Comparison of ENCODE assay signal across 1 cellular context in the genomic region with DNA sequence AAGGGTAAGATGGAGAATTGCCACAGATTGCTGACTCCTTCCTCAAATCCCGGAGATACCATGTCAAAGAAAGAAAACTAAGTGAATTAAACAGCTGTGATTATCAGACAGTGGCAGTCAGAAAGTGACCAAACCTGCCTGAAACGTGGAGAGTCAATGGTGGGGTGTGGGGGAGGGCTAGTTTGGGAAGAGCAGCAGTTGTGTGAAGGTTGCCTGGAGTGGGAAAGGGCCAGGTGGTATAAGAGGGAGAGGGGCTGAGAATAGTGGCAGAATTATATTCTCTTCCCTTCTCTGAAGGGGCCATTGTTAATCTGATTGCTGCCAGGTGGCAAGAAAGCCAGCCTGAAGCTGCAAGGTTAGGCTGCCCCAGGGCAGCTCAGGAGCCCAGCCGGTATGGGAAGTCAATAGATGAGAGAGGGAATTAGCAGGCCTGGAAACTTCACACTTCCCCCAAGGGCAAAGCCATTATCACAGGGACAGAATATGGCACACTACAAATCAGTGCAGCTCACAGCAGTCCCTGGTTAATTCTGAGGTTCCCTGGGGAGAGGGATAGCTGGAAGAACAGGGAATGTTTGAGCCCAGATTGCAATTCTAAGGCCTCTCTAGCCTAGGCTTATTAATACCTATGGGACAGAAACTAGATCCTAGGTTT.
TF ChIP-seq lines count a peak whose summit lies in the region.

No MANE protein-coding gene starts in this region.

TF ChIP-seq in HepG2, 621 proteins besides CTCF, POLR2A, EP300 and RAD21 (continued from another document):
- TF ChIP-seq, protein P1, sequence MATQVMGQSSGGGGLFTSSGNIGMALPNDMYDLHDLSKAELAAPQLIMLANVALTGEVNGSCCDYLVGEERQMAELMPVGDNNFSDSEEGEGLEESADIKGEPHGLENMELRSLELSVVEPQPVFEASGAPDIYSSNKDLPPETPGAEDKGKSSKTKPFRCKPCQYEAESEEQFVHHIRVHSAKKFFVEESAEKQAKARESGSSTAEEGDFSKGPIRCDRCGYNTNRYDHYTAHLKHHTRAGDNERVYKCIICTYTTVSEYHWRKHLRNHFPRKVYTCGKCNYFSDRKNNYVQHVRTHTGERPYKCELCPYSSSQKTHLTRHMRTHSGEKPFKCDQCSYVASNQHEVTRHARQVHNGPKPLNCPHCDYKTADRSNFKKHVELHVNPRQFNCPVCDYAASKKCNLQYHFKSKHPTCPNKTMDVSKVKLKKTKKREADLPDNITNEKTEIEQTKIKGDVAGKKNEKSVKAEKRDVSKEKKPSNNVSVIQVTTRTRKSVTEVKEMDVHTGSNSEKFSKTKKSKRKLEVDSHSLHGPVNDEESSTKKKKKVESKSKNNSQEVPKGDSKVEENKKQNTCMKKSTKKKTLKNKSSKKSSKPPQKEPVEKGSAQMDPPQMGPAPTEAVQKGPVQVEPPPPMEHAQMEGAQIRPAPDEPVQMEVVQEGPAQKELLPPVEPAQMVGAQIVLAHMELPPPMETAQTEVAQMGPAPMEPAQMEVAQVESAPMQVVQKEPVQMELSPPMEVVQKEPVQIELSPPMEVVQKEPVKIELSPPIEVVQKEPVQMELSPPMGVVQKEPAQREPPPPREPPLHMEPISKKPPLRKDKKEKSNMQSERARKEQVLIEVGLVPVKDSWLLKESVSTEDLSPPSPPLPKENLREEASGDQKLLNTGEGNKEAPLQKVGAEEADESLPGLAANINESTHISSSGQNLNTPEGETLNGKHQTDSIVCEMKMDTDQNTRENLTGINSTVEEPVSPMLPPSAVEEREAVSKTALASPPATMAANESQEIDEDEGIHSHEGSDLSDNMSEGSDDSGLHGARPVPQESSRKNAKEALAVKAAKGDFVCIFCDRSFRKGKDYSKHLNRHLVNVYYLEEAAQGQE (IDR thresholded peaks at IDR 0.05; ENCODE audit: borderline replicate concordance in 1 of 2, low read depth in 1 of 2, low read length in 2 of 2) = no peak
- TF ChIP-seq ZNF34 (CRISPR knock-in tag; IDR thresholded peaks at IDR 0.05; ENCODE audit: borderline replicate concordance) (no peak), MAF1 (CRISPR knock-in tag; IDR thresholded peaks at IDR 0.05; ENCODE audit: borderline replicate concordance) (no peak), ZNF792 (CRISPR knock-in tag; IDR thresholded peaks at IDR 0.05) (no peak), ZNF7 (CRISPR knock-in tag; IDR thresholded peaks at IDR 0.05) (no peak), ZNF547 (CRISPR knock-in tag; IDR thresholded peaks at IDR 0.05) (no peak), CBFB (CRISPR knock-in tag; IDR thresholded peaks at IDR 0.05) (no peak), ELF1 (CRISPR knock-in tag; IDR thresholded peaks at IDR 0.05) (no peak), ELF4 (CRISPR knock-in tag; IDR thresholded peaks at IDR 0.05; ENCODE audit: borderline replicate concordance) (no peak)
- TF ChIP-seq, protein P2, sequence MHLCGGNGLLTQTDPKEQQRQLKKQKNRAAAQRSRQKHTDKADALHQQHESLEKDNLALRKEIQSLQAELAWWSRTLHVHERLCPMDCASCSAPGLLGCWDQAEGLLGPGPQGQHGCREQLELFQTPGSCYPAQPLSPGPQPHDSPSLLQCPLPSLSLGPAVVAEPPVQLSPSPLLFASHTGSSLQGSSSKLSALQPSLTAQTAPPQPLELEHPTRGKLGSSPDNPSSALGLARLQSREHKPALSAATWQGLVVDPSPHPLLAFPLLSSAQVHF (CRISPR knock-in tag; IDR thresholded peaks at IDR 0.05) = no peak
- TF ChIP-seq, protein P3, sequence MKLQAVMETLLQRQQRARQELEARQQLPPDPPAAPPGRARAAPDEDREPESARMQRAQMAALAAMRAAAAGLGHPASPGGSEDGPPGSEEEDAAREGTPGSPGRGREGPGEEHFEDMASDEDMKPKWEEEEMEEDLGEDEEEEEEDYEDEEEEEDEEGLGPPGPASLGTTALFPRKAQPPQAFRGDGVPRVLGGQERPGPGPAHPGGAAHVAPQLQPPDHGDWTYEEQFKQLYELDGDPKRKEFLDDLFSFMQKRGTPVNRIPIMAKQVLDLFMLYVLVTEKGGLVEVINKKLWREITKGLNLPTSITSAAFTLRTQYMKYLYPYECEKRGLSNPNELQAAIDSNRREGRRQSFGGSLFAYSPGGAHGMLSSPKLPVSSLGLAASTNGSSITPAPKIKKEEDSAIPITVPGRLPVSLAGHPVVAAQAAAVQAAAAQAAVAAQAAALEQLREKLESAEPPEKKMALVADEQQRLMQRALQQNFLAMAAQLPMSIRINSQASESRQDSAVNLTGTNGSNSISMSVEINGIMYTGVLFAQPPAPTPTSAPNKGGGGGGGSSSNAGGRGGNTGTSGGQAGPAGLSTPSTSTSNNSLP (IDR thresholded peaks at IDR 0.05; ENCODE audit: low read depth, low read length) = no peak
- TF ChIP-seq, protein P4, sequence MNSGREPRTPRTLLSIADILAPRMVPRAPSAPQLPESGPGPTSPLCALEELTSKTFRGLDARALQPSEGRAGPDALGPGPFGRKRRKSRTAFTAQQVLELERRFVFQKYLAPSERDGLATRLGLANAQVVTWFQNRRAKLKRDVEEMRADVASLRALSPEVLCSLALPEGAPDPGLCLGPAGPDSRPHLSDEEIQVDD (CRISPR knock-in tag; IDR thresholded peaks at IDR 0.05; ENCODE audit: borderline replicate concordance) = no peak
- TF ChIP-seq, protein P5, sequence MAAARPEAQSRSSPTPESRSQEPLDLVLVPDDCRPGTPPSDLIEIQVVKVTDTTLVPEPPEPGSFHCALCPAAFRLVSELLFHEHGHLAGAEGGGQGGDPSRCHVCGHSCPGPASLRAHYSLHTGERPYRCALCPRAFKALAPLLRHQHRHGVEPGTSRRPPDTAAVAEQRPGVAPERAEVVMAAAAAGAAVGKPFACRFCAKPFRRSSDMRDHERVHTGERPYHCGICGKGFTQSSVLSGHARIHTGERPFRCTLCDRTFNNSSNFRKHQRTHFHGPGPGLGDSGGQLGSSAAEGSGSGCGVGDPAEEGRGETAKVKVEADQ (CRISPR knock-in tag; IDR thresholded peaks at IDR 0.05; ENCODE audit: borderline replicate concordance) = no peak
- TF ChIP-seq, protein P6, sequence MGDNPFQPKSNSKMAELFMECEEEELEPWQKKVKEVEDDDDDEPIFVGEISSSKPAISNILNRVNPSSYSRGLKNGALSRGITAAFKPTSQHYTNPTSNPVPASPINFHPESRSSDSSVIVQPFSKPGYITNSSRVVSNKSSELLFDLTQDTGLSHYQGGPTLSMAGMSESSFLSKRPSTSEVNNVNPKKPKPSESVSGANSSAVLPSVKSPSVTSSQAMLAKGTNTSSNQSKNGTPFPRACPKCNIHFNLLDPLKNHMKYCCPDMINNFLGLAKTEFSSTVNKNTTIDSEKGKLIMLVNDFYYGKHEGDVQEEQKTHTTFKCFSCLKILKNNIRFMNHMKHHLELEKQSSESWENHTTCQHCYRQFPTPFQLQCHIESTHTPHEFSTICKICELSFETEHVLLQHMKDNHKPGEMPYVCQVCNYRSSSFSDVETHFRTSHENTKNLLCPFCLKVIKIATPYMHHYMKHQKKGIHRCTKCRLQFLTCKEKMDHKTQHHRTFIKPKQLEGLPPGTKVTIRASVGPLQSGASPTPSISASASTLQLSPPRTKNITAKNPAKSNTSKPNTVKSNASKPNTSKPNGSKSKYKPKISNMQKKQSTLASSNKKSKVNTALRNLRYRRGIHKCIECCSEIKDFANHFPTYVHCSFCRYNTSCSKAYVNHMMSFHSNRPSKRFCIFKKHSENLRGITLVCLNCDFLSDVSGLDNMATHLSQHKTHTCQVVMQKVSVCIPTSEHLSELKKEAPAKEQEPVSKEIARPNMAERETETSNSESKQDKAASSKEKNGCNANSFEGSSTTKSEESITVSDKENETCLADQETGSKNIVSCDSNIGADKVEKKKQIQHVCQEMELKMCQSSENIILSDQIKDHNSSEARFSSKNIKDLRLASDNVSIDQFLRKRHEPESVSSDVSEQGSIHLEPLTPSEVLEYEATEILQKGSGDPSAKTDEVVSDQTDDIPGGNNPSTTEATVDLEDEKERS (CRISPR knock-in tag; IDR thresholded peaks at IDR 0.05) = no peak
